27 cellular contexts compared by ENCODE assay signal in the genomic region with DNA sequence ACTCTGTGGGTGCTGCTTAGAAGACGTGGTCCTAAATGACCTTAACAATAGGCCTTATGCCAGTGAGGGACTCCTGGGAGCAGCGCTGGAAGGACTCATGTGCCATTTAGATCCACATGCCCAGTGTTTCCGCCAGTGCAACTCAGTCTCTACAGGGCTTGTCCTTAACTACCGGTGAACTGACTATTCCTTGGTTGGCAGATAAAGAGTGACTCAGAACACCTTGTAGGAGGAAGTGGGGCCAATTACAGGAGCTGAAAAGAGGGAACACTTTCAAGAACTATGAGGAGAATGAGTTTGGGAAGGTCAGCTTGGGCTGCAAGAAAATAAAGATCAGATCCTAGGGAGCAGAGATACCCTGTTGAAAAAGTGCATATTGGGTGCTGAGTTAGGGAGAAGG. TPM values are rescaled to one million over a fixed set of nuclear protein-coding genes. Genes with fewer than 3 reads are reported as not detected.
"Had no signal": no experiment of that assay in that cellular context is flagged by ENCODE, and none has a peak within 500 bp of the region (broad histone marks: within the 10 kb centered on the region; RNA-seq: fewer than 3 reads in every experiment).

No MANE protein-coding gene starts in this region.

- DNase-seq: activated CD4-positive, alpha-beta memory T cell treated with anti-CD3 and anti-CD28 coated beads for 36 hours; activated CD4-positive, alpha-beta T cell treated with anti-CD3 and anti-CD28 coated beads for 4 hours; activated naive CD4-positive, alpha-beta T cell treated with Interleukin-2 at 50 U/mL for 16 hours; activated naive CD8-positive, alpha-beta T cell treated with anti-CD3 and anti-CD28 coated beads, Interleukin-2, amount 10 ng/mL, durations not matched to agents 7 days and 5 days; activated T-cell treated with anti-CD3 and anti-CD28 coated beads, Interleukin-2, amount 50 U/mL, for 1 hour; amygdala; cerebellar nuclear complex; effector CD8-positive, alpha-beta T cell; gastrocnemius medialis; heart left ventricle; kidney; left ventricle myocardium inferior; naive thymus-derived CD4-positive, alpha-beta T cell; right cardiac atrium; stimulated activated CD4-positive, alpha-beta T cell treated with anti-CD3 and anti-CD28 coated beads, Interleukin-15, amount 100 ng/mL, for 24 hours; stimulated activated CD4-positive, alpha-beta T cell treated with anti-CD3 and anti-CD28 coated beads, Interleukin-2, amount 100 ng/mL, for 48 hours; T-helper 2 cell; transverse colon had no signal

- H3K4me3 Mint-ChIP-seq: activated CD4-positive, alpha-beta memory T cell treated with anti-CD3 and anti-CD28 coated beads for 36 hours; activated naive CD8-positive, alpha-beta T cell treated with anti-CD3 and anti-CD28 coated beads, Interleukin-2, amount 10 ng/mL, durations not matched to agents 7 days and 5 days; activated T-helper 17 cell treated with anti-CD3 and anti-CD28 coated beads, Interleukin-2, amount 50 U/mL, for 72 hours; stimulated activated naive CD8-positive, alpha-beta T cell treated with anti-CD3 and anti-CD28 coated beads, Interleukin-15, Interleukin-2, amounts not matched to agents 100 ng/mL and 50 ng/mL, for 24 hours had no signal

- FAIRE-seq: kidney had no signal

- H3K27ac Mint-ChIP-seq: activated CD4-positive, alpha-beta memory T cell treated with anti-CD3 and anti-CD28 coated beads for 36 hours; activated naive CD8-positive, alpha-beta T cell treated with anti-CD3 and anti-CD28 coated beads, Interleukin-2, amount 10 ng/mL, durations not matched to agents 7 days and 5 days; activated T-helper 17 cell treated with anti-CD3 and anti-CD28 coated beads, Interleukin-2, amount 50 U/mL, for 72 hours; naive thymus-derived CD4-positive, alpha-beta T cell; stimulated activated naive CD8-positive, alpha-beta T cell treated with anti-CD3 and anti-CD28 coated beads, Interleukin-15, Interleukin-2, amounts not matched to agents 100 ng/mL and 50 ng/mL, for 24 hours had no signal

- H3K4me1 ChIP-seq: prostate gland had no signal

- H3K36me3 ChIP-seq: gastrocnemius medialis, heart left ventricle, left ventricle myocardium inferior, prostate gland, suprapubic skin, transverse colon, vagina had no signal

- H3K9me3 Mint-ChIP-seq: activated CD4-positive, alpha-beta memory T cell treated with anti-CD3 and anti-CD28 coated beads for 36 hours; activated naive CD8-positive, alpha-beta T cell treated with anti-CD3 and anti-CD28 coated beads, Interleukin-2, amount 10 ng/mL, durations not matched to agents 7 days and 5 days; activated T-helper 17 cell treated with anti-CD3 and anti-CD28 coated beads, Interleukin-2, amount 50 U/mL, for 72 hours; stimulated activated naive CD8-positive, alpha-beta T cell treated with anti-CD3 and anti-CD28 coated beads, Interleukin-15, Interleukin-2, amounts not matched to agents 100 ng/mL and 50 ng/mL, for 24 hours had no signal

- H3K36me3 Mint-ChIP-seq: activated CD4-positive, alpha-beta memory T cell treated with anti-CD3 and anti-CD28 coated beads for 36 hours; activated naive CD8-positive, alpha-beta T cell treated with anti-CD3 and anti-CD28 coated beads, Interleukin-2, amount 10 ng/mL, durations not matched to agents 7 days and 5 days had no signal

- H3K27ac ChIP-seq: gastrocnemius medialis, heart left ventricle, left ventricle myocardium inferior, prostate gland, suprapubic skin, transverse colon, vagina had no signal

- ATAC-seq: activated T-helper 17 cell treated with anti-CD3 and anti-CD28 coated beads, Interleukin-2, amount 50 U/mL, for 72 hours; esophagus mucosa; gastrocnemius medialis; heart left ventricle; naive thymus-derived CD4-positive, alpha-beta T cell; right cardiac atrium had no signal

- H3K4me3 ChIP-seq: gastrocnemius medialis, heart left ventricle, left ventricle myocardium inferior, prostate gland, suprapubic skin, transverse colon, vagina had no signal

- H3K9me3 ChIP-seq: gastrocnemius medialis, heart left ventricle, left ventricle myocardium inferior, prostate gland, suprapubic skin, transverse colon, vagina had no signal

RNA-seq across cellular contexts. Expression of a gene that starts 1.8 kb away (rescaled TPM):
- total RNA-seq: activated CD4-positive, alpha-beta memory T cell treated with anti-CD3 and anti-CD28 coated beads for 36 hours; activated naive CD8-positive, alpha-beta T cell treated with anti-CD3 and anti-CD28 coated beads, Interleukin-2, amount 10 ng/mL, durations not matched to agents 7 days and 5 days; activated T-helper 17 cell treated with anti-CD3 and anti-CD28 coated beads, Interleukin-2, amount 50 U/mL, for 72 hours; esophagus mucosa; gastrocnemius medialis; heart left ventricle; kidney; left ventricle myocardium inferior; naive thymus-derived CD4-positive, alpha-beta T cell; osteoblast; prostate gland; right cardiac atrium; skeletal muscle tissue; suprapubic skin had no signal
- polyA plus RNA-seq: heart left ventricle; naive thymus-derived CD4-positive, alpha-beta T cell had no signal

RNA-seq across cellular contexts. Expression of a gene that starts 27.3 kb away (rescaled TPM):
- total RNA-seq: activated CD4-positive, alpha-beta memory T cell treated with anti-CD3 and anti-CD28 coated beads for 36 hours; activated naive CD8-positive, alpha-beta T cell treated with anti-CD3 and anti-CD28 coated beads, Interleukin-2, amount 10 ng/mL, durations not matched to agents 7 days and 5 days; activated T-helper 17 cell treated with anti-CD3 and anti-CD28 coated beads, Interleukin-2, amount 50 U/mL, for 72 hours; esophagus mucosa; gastrocnemius medialis; heart left ventricle; kidney; left ventricle myocardium inferior; mucosa of gallbladder; naive thymus-derived CD4-positive, alpha-beta T cell; osteoblast; right cardiac atrium; skeletal muscle tissue; suprapubic skin; vagina had no signal
- polyA plus RNA-seq: heart left ventricle; naive thymus-derived CD4-positive, alpha-beta T cell; right cardiac atrium had no signal

RNA-seq across cellular contexts. Expression of a gene that starts 35.5 kb away (rescaled TPM):
- total RNA-seq: activated CD4-positive, alpha-beta memory T cell treated with anti-CD3 and anti-CD28 coated beads for 36 hours; activated naive CD8-positive, alpha-beta T cell treated with anti-CD3 and anti-CD28 coated beads, Interleukin-2, amount 10 ng/mL, durations not matched to agents 7 days and 5 days; activated T-helper 17 cell treated with anti-CD3 and anti-CD28 coated beads, Interleukin-2, amount 50 U/mL, for 72 hours; esophagus mucosa; gastrocnemius medialis; heart left ventricle; kidney; left ventricle myocardium inferior; mucosa of gallbladder; naive thymus-derived CD4-positive, alpha-beta T cell; osteoblast; right cardiac atrium; skeletal muscle tissue; suprapubic skin; vagina had no signal
- polyA plus RNA-seq: heart left ventricle; naive thymus-derived CD4-positive, alpha-beta T cell; right cardiac atrium had no signal
